ENCODE assay signal across 1 cellular context in genomic region chr10:96832721-96833219, GRCh38.
TF ChIP-seq lines count a peak whose summit lies in the region.

No MANE protein-coding gene starts in this region.

TF ChIP-seq in GM12878, 131 proteins besides CTCF, POLR2A, EP300 and RAD21 (continued from another document):
- TF ChIP-seq ZNF687 (IDR thresholded peaks at IDR 0.05) (no peak), ZNF592 (IDR thresholded peaks at IDR 0.05) (no peak), FOXK2 (IDR thresholded peaks at IDR 0.05) (no peak), IRF4 (IDR thresholded peaks at IDR 0.05; ENCODE audit: low read depth, low read length) (no peak), RB1 (IDR thresholded peaks at IDR 0.05; ENCODE audit: borderline replicate concordance) (peak; percentile 91; the same call in 1 of the 2 replicates)
